24 cellular contexts compared by ENCODE assay signal in genomic region chr1:18534810-18535205, GRCh38. TPM values are rescaled to one million over a fixed set of nuclear protein-coding genes. Genes with fewer than 3 reads are reported as not detected.
A peak's percentile ranks its signal among the peaks of the same experiment; 100 is the strongest.
DNase-seq lines count a peak whose midpoint lies in the region; ATAC-seq and TF ChIP-seq lines count a peak whose summit lies in the region.
"Had no signal": no experiment of that assay in that cellular context is flagged by ENCODE, and none has a peak within 500 bp of the region (broad histone marks: within the 10 kb centered on the region; RNA-seq: fewer than 3 reads in every experiment).

No MANE protein-coding gene starts in this region.

- H3K23me2 ChIP-seq in H9 (ENCODE audit: insufficient read length, low read depth, low read length, poor library complexity, severe bottlenecking): no peaks in the 10 kb centered on the region

- no peaks in the 10 kb centered on the region for H3K27me3 ChIP-seq in BLaER1
- no peaks in the 10 kb centered on the region; the same call in 1 of the 2 replicates for H3K27me3 ChIP-seq in H9 (ENCODE audit: insufficient read depth, low read length)
- no peaks in the 10 kb centered on the region for H3K27me3 ChIP-seq in trophoblast cell (ENCODE audit: insufficient read depth, low read length)

- ATAC-seq in GM18517 (IDR thresholded peaks at IDR 0.05; ENCODE audit: unreplicated experiment): no peak
- ATAC-seq: CD8-positive, alpha-beta T cell; GM12878; Panc1 had no signal

- H4K20me1 ChIP-seq in BLaER1: no peaks in the 10 kb centered on the region
- no peaks in the 10 kb centered on the region for H4K20me1 ChIP-seq in H9 (ENCODE audit: control insufficient read depth, insufficient read depth, insufficient read length)

- no peak overlapping the region for H3K4me3 Mint-ChIP-seq in H9
- H3K4me3 Mint-ChIP-seq: CD8-positive, alpha-beta T cell; HFFc6 had no signal

- H3K4me1 ChIP-seq in BLaER1 (peaks cover 21% of the 10 kb centered on the region), H9 (ENCODE audit: insufficient read depth, low read length) (no peaks in the 10 kb centered on the region; the same call in 1 of the 2 replicates), trophoblast cell (ENCODE audit: control insufficient read depth in 1 of 2, insufficient read depth in 2 of 2, low read length in 2 of 2) (no peaks in the 10 kb centered on the region)
- H3K4me1 ChIP-seq: HAP-1 had no signal

- H3K9me3 Mint-ChIP-seq in H9: no peaks in the 10 kb centered on the region
- H3K9me3 Mint-ChIP-seq: CD8-positive, alpha-beta T cell had no signal

- H3K9ac ChIP-seq in BLaER1: no peak overlapping the region
- no peak overlapping the region for H3K9ac ChIP-seq in H9 (ENCODE audit: extremely low read depth, insufficient read length, low read length)
- no peak overlapping the region for H3K9ac ChIP-seq in trophoblast cell (ENCODE audit: low read length)

- H3K27ac ChIP-seq in BLaER1 (no peak overlapping the region), H9 (ENCODE audit: insufficient read length, low read depth, low read length) (no peak overlapping the region), trophoblast cell (ENCODE audit: low read depth, low read length) (no peak overlapping the region)
- H3K27ac ChIP-seq: RWPE1 had no signal

- H3K56ac ChIP-seq in H9 (ENCODE audit: insufficient read length, low read depth, low read length): no peak overlapping the region

- H4K8ac ChIP-seq in H9 (replicated peaks; ENCODE audit: insufficient read length, low read depth, low read length) (no peak overlapping the region), trophoblast cell (ENCODE audit: low read depth, low read length) (no peak overlapping the region)

- H3K4ac ChIP-seq in H9 (ENCODE audit: low read depth, low read length): no peak overlapping the region
- no peak overlapping the region for H3K4ac ChIP-seq in trophoblast cell (ENCODE audit: low read depth, low read length)

- H2AFZ ChIP-seq in H9 (ENCODE audit: low read length) (no peak overlapping the region), trophoblast cell (ENCODE audit: insufficient read depth, low read length, poor library complexity) (no peak overlapping the region)

- H4K12ac ChIP-seq in trophoblast cell (ENCODE audit: low read depth, low read length): no peak overlapping the region

- H3K4me3 ChIP-seq in BLaER1 (no peak overlapping the region), trophoblast cell (ENCODE audit: low read depth, low read length) (no peak overlapping the region)
- H3K4me3 ChIP-seq: GM12878, HAP-1, MG63 had no signal

- H3K27ac Mint-ChIP-seq in H9: no peak overlapping the region
- H3K27ac Mint-ChIP-seq: CD8-positive, alpha-beta T cell; HFFc6 had no signal

- no CpG with 5 or more reads among the region's 6 CpGs for WGBS in H9 (ENCODE audit: extremely low coverage, insufficient read length, low lambda C conversion rate)
- no CpG with 5 or more reads among the region's 6 CpGs for WGBS in trophoblast cell (ENCODE audit: extremely low coverage, insufficient coverage, insufficient read length)

- H2BK20ac ChIP-seq in H9 (ENCODE audit: low read depth, low read length, poor library complexity, severe bottlenecking): no peak overlapping the region

- no peak for TF ChIP-seq CTCF in H9 (conservative IDR thresholded peaks at IDR 0.05)

- H4K91ac ChIP-seq in H9 (ENCODE audit: insufficient read length, low read depth, low read length): no peak overlapping the region
- no peak overlapping the region for H4K91ac ChIP-seq in trophoblast cell (ENCODE audit: low read depth, low read length)

- H2BK12ac ChIP-seq in H9 (ENCODE audit: insufficient read length, low read depth, low read length) (no peak overlapping the region), trophoblast cell (ENCODE audit: low read length) (no peak overlapping the region)

- H3K4me2 ChIP-seq in BLaER1 (peak overlapping the region; percentile 50), H9 (ENCODE audit: insufficient read depth, insufficient read length, low read length) (no peak overlapping the region), trophoblast cell (ENCODE audit: low read length) (no peak overlapping the region)

- H3K18ac ChIP-seq in H9 (ENCODE audit: insufficient read length, low read depth, low read length): no peak overlapping the region
- H3K18ac ChIP-seq in trophoblast cell (ENCODE audit: low read length): no peak overlapping the region

- no peak overlapping the region for H3K14ac ChIP-seq in H9 (ENCODE audit: insufficient read depth, low read length)
- no peak overlapping the region for H3K14ac ChIP-seq in trophoblast cell (ENCODE audit: low read length)

- no peaks in the 10 kb centered on the region for H3K36me3 Mint-ChIP-seq in H9 (ENCODE audit: insufficient read depth in 1 of 3, low read depth in 3 of 3)
- H3K36me3 Mint-ChIP-seq: CD8-positive, alpha-beta T cell had no signal

- H2BK5ac ChIP-seq in H9 (ENCODE audit: insufficient read length, low read length) (no peak overlapping the region), trophoblast cell (ENCODE audit: low read depth, low read length, poor library complexity) (no peak overlapping the region)

- intact Hi-C loops in posterior vena cava (cut with DNase I): no loop called here

- H2BK120ac ChIP-seq in H9 (ENCODE audit: low read depth, low read length, poor library complexity, severe bottlenecking) (no peak overlapping the region), trophoblast cell (ENCODE audit: insufficient read depth, low read length, poor library complexity) (no peak overlapping the region)

- H3K79me2 ChIP-seq in H9 (ENCODE audit: insufficient read depth, low read length) (no peaks in the 10 kb centered on the region), trophoblast cell (ENCODE audit: control insufficient read depth, insufficient read depth, low read length, poor library complexity) (no peaks in the 10 kb centered on the region)

- H3K27me3 Mint-ChIP-seq in H9 (ENCODE audit: low read depth): peaks cover 52% of the 10 kb centered on the region

- H3K36me3 ChIP-seq in BLaER1: no peaks in the 10 kb centered on the region
- H3K36me3 ChIP-seq in trophoblast cell (ENCODE audit: control insufficient read depth in 1 of 2, insufficient read depth in 2 of 2, low read length in 2 of 2): no peaks in the 10 kb centered on the region
- H3K36me3 ChIP-seq: HAP-1, MG63 had no signal

- no peak overlapping the region for H4K5ac ChIP-seq in H9 (ENCODE audit: insufficient read length, low read depth, low read length)

- H3K4me1 Mint-ChIP-seq in H9: peaks cover 8 to 10% of the 10 kb centered on the region in 2 experiments

- no peak overlapping the region for H3K23ac ChIP-seq in H9 (ENCODE audit: insufficient read length, low read depth, low read length)
- H3K23ac ChIP-seq in trophoblast cell (ENCODE audit: low read length): no peak overlapping the region

- H3T11ph ChIP-seq in H9 (ENCODE audit: low read length): no peak overlapping the region

- H2BK15ac ChIP-seq in H9 (ENCODE audit: low read depth, low read length): no peak overlapping the region

- DNase-seq in H9 (peak; percentile 9), ecto neural progenitor cell (ENCODE audit: low spot score) (peak; percentile 11), posterior vena cava (ENCODE audit: low spot score) (peak; percentile 12), NCI-H1105 (lab: John Stamatoyannopoulos, UW) (no peak), trophoblast cell (no peak)
- DNase-seq: AML-193, DMS 273 treated with DMSO at 0.1 percent for 48 hours, EL, GDM1, HFFc6, KG1, MG63, NCI-H1694, NCI-H2081, NCI-H2227 treated with DMSO at 0.1 percent for 48 hours, SHP77 treated with DMSO at 0.1 percent for 48 hours had no signal

- H3K79me1 ChIP-seq in H9 (ENCODE audit: insufficient read depth, low read depth, low read length, poor library complexity, severe bottlenecking) (no peaks in the 10 kb centered on the region), trophoblast cell (ENCODE audit: low read length) (no peaks in the 10 kb centered on the region)

- H2AK5ac ChIP-seq in H9 (ENCODE audit: insufficient read length, low read length): no peak overlapping the region
- H2AK5ac ChIP-seq in trophoblast cell (ENCODE audit: low read length): no peak overlapping the region

- H3K9me3 ChIP-seq in BLaER1 (no peaks in the 10 kb centered on the region), H9 (ENCODE audit: control insufficient read depth, low read depth, low read length) (no peaks in the 10 kb centered on the region), trophoblast cell (ENCODE audit: insufficient read depth, low read depth, low read length) (no peaks in the 10 kb centered on the region)
- H3K9me3 ChIP-seq: HAP-1, MG63 had no signal

RNA-seq across cellular contexts. Expression of gene KLHDC7A, which starts 54.1 kb away (rescaled TPM):
- total RNA-seq in H9 (2021) (11.4 and 11.6 TPM in 2 replicates), posterior vena cava (not detected)
- polyA plus RNA-seq in trophoblast cell (2013): 0.97 and 1.1 TPM in 2 replicates
- total RNA-seq: CD8-positive, alpha-beta T cell; GM12878; HFFc6; NCI-H460 had no signal
- polyA plus RNA-seq: GM12878 had no signal

Comparison
In these comparisons a context has a peak if more than half of its experiments do, and no peak if none do; other contexts are left out.
1. DNase-seq: peak in H9 (single experiment), ecto neural progenitor cell (single experiment) and posterior vena cava (single experiment); none in NCI-H1105 (single experiment) and trophoblast cell (0 of 2).
2. RNA of gene KLHDC7A, which starts 54.1 kb away (total RNA-seq): 11.4 to 11.6 TPM in H9; not detected in posterior vena cava; every median in the first group is over 10 times any median in the second.